ENCODE assay signal across 1 cellular context in the genomic region with DNA sequence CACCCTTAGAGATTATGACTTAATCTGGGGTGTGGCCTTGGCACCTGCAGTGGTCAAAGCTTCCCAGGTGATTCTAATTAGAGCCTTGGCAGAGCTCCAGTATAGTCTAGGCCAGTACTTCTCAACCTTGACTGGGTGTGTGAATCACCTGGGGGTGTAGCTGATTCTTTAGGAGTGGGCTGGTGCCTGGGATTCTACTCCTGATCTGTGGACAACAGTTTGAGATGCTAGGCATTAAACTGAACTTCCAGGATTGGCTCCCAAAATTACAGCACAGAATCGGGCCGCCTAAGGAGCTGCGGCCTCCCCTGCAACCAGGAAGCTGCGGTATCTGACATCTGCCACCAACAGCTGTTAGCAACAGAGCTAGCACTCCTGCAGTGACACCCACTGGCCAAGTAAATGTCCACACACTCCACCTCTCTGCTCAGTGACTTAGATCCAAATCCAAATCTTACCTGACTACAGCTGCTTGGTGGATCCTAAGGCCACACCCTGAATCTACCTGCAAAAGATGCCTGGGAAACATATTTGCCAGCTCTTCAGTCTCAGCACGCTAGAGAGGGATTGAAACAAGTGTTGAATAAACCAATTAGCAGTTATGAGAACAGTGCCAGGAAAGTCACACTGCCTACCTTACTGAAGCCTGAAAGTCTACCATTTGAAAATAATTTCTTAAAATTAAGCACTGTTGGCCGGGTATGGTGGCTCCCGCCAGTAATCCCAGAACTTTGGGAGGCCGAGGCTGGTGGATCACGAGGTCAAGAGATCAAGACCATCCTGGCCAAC.
TF ChIP-seq lines count a peak whose summit lies in the region.

No MANE protein-coding gene starts in this region.

TF ChIP-seq in HepG2, 621 proteins besides CTCF, POLR2A, EP300 and RAD21 (continued from another document):
- TF ChIP-seq JDP2 (CRISPR knock-in tag; IDR thresholded peaks at IDR 0.05; ENCODE audit: borderline replicate concordance) = no peak
- TF ChIP-seq, protein P1, sequence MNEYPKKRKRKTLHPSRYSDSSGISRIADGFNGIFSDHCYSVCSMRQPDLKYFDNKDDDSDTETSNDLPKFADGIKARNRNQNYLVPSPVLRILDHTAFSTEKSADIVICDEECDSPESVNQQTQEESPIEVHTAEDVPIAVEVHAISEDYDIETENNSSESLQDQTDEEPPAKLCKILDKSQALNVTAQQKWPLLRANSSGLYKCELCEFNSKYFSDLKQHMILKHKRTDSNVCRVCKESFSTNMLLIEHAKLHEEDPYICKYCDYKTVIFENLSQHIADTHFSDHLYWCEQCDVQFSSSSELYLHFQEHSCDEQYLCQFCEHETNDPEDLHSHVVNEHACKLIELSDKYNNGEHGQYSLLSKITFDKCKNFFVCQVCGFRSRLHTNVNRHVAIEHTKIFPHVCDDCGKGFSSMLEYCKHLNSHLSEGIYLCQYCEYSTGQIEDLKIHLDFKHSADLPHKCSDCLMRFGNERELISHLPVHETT (CRISPR knock-in tag; conservative IDR thresholded peaks at IDR 0.05) = no peak
- TF ChIP-seq MEF2D (CRISPR knock-in tag; IDR thresholded peaks at IDR 0.05) = no peak
- TF ChIP-seq BCL6 (CRISPR knock-in tag; IDR thresholded peaks at IDR 0.05) = peak; percentile 32; the same call in 1 of the 2 replicates
- TF ChIP-seq FOXA1 (IDR thresholded peaks at IDR 0.05) = no peak
- peak; percentile 65 for TF ChIP-seq FOXA1 (CRISPR knock-in tag; IDR thresholded peaks at IDR 0.05)
- TF ChIP-seq HDAC1 (CRISPR knock-in tag; IDR thresholded peaks at IDR 0.05) = peak; percentile 61
- TF ChIP-seq, protein P2, sequence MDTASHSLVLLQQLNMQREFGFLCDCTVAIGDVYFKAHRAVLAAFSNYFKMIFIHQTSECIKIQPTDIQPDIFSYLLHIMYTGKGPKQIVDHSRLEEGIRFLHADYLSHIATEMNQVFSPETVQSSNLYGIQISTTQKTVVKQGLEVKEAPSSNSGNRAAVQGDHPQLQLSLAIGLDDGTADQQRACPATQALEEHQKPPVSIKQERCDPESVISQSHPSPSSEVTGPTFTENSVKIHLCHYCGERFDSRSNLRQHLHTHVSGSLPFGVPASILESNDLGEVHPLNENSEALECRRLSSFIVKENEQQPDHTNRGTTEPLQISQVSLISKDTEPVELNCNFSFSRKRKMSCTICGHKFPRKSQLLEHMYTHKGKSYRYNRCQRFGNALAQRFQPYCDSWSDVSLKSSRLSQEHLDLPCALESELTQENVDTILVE (CRISPR knock-in tag; IDR thresholded peaks at IDR 0.05) = peak; percentile 24; the same call in 1 of the 2 replicates
- 0 out of 2 replicates have a peak, but pooled peaks have one; percentile 6 for TF ChIP-seq ZNF629 (CRISPR knock-in tag; conservative IDR thresholded peaks at IDR 0.05)
- TF ChIP-seq ZNF317 (CRISPR knock-in tag; IDR thresholded peaks at IDR 0.05) = 0 out of 2 replicates have a peak, but pooled peaks have one; percentile 22
- TF ChIP-seq, protein P3, sequence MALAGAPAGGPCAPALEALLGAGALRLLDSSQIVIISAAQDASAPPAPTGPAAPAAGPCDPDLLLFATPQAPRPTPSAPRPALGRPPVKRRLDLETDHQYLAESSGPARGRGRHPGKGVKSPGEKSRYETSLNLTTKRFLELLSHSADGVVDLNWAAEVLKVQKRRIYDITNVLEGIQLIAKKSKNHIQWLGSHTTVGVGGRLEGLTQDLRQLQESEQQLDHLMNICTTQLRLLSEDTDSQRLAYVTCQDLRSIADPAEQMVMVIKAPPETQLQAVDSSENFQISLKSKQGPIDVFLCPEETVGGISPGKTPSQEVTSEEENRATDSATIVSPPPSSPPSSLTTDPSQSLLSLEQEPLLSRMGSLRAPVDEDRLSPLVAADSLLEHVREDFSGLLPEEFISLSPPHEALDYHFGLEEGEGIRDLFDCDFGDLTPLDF (CRISPR knock-in tag; IDR thresholded peaks at IDR 0.05) = no peak
- TF ChIP-seq XRCC5 (optimal IDR thresholded peaks at IDR 0.05; ENCODE audit: low read length) = peak; percentile 63
- 0 out of 2 replicates have a peak, but pooled peaks have one; percentile 46 for TF ChIP-seq ZNF501 (CRISPR knock-in tag; IDR thresholded peaks at IDR 0.05)
- TF ChIP-seq TBX2 (CRISPR knock-in tag; IDR thresholded peaks at IDR 0.05; ENCODE audit: borderline replicate concordance) = peak; percentile 72
- TF ChIP-seq, protein P4, sequence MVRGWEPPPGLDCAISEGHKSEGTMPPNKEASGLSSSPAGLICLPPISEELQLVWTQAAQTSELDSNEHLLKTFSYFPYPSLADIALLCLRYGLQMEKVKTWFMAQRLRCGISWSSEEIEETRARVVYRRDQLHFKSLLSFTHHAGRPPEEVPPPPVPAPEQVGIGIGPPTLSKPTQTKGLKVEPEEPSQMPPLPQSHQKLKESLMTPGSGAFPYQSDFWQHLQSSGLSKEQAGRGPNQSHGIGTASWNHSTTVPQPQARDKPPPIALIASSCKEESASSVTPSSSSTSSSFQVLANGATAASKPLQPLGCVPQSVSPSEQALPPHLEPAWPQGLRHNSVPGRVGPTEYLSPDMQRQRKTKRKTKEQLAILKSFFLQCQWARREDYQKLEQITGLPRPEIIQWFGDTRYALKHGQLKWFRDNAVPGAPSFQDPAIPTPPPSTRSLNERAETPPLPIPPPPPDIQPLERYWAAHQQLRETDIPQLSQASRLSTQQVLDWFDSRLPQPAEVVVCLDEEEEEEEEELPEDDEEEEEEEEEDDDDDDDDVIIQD (CRISPR knock-in tag; IDR thresholded peaks at IDR 0.05; ENCODE audit: low read depth) = 0 out of 2 replicates have a peak, but pooled peaks have one; percentile 25
- TF ChIP-seq SMC3 (IDR thresholded peaks at IDR 0.05; ENCODE audit: low read length) = peak; percentile 85
- no peak for TF ChIP-seq CCDC6 (CRISPR knock-in tag; IDR thresholded peaks at IDR 0.05)
- TF ChIP-seq ZKSCAN8 (CRISPR knock-in tag; IDR thresholded peaks at IDR 0.05; ENCODE audit: borderline replicate concordance) = no peak
